8 cellular contexts compared by ENCODE assay signal in genomic region chr1:45550401-45551305, GRCh38. TPM values are rescaled to one million over a fixed set of nuclear protein-coding genes. Genes with fewer than 3 reads are reported as not detected.
DNase-seq lines count a peak whose midpoint lies in the region; FAIRE-seq and TF ChIP-seq lines count a peak whose summit lies in the region.

TSS of gene AKR1A1 (plus strand) at chr1:45550826. CDS start at chr1:45561795, 10,969 bp downstream.

- peaks cover 17% of the 10 kb centered on the region for H3K36me3 ChIP-seq in SJSA1
- H3K36me3 ChIP-seq in neuronal stem cell (replicated peaks in 1 of 2; ENCODE audit: control insufficient read depth in 2 of 2, insufficient read depth in 2 of 2, low read length in 2 of 2): peaks cover 12 to 36% of the 10 kb centered on the region in 2 donors

- H4K8ac ChIP-seq in neuronal stem cell (ENCODE audit: low read depth, low read length): peak within 1 kb of the TSS; percentile 93

- POLR2A ChIA-PET in HEK293T (lab: Yijun Ruan, JAX): interaction anchor here (0.8 to 2.5 kb wide), 18 partner anchors 8 to 563 kb away, joined by 3 to 68 read pairs (median 7); partner anchors contain the start of genes CCDC163, MMACHC, MUTYH and PRDX1

- peak within 1 kb of the TSS; percentile 77 for H2BK5ac ChIP-seq in neuronal stem cell (ENCODE audit: low read length)

- H3K27me3 ChIP-seq in SJSA1 (replicated peaks) (no peaks in the 10 kb centered on the region), neuronal stem cell (ENCODE audit: control insufficient read depth in 3 of 3, insufficient read depth in 3 of 3, low read depth in 1 of 3, low read length in 3 of 3) (peaks cover 0 to 3% (median 0%) of the 10 kb centered on the region in 3 experiments)

- peak within 1 kb of the TSS; percentile 27 for H2BK15ac ChIP-seq in neuronal stem cell (ENCODE audit: low read length)

- H3K4me3 ChIP-seq in SJSA1 (peak within 1 kb of the TSS; percentile 54), neuronal stem cell (ENCODE audit: low read length in 2 of 2) (peak within 1 kb of the TSS; percentile 72 to 91)

- peak within 1 kb of the TSS; percentile 82 for H3K4me2 ChIP-seq in neuronal stem cell (ENCODE audit: insufficient read depth, low read length, poor library complexity, severe bottlenecking)

- peak within 1 kb of the TSS; percentile 89 for H2AK5ac ChIP-seq in neuronal stem cell (ENCODE audit: low read depth, low read length)

- no peak within 1 kb of the TSS for H2BK120ac ChIP-seq in neuronal stem cell (ENCODE audit: low read depth, low read length)

- peak within 1 kb of the TSS; percentile 84 for H3K14ac ChIP-seq in neuronal stem cell (ENCODE audit: low read length)

- DNase-seq in GM03348 (ENCODE audit: low spot score) (peak; percentile 93), HEK293T (ENCODE audit: extremely low spot score) (peak; percentile 90), MV-4-11 (lab: John Stamatoyannopoulos, UW) (peak; percentile 88), SJSA1 (ENCODE audit: low read depth in 1 of 2, low spot score in 2 of 2) (peak; percentile 84 to 88), frontal cortex (ENCODE audit: low spot score in 2 of 2) (peak; percentile 73 to 82), neuronal stem cell (ENCODE audit: low spot score) (peak; percentile 70)
- DNase-seq in activated naive CD4-positive, alpha-beta T cell (lab: John Stamatoyannopoulos, UW): peak; percentile 60 to 85 (median 70)

- peak within 1 kb of the TSS; percentile 92 for H3K9ac ChIP-seq in neuronal stem cell (ENCODE audit: low read depth, low read length, poor library complexity)

- FAIRE-seq in frontal cortex (lab: Jason Lieb, UNC): no peak

- H4K91ac ChIP-seq in neuronal stem cell (ENCODE audit: low read depth, low read length, poor library complexity): peak within 1 kb of the TSS; percentile 85

- H3K9me3 ChIP-seq in SJSA1 (replicated peaks) (no peaks in the 10 kb centered on the region), neuronal stem cell (replicated peaks in 1 of 2; ENCODE audit: control insufficient read depth in 2 of 2, insufficient read depth in 1 of 2, low read depth in 1 of 2, low read length in 2 of 2) (no peaks in the 10 kb centered on the region)

- H3K18ac ChIP-seq in neuronal stem cell (ENCODE audit: low read length): peak within 1 kb of the TSS; percentile 97

- no CpG with 5 or more reads among the region's 47 CpGs for WGBS in neuronal stem cell (ENCODE audit: extremely low coverage in 2 of 2, insufficient read length in 2 of 2, insufficient replicate concordance in 1 of 2), 2 donors

- CTCF ChIA-PET in HEK293T (lab: Yijun Ruan, JAX): interaction anchor here (0.9 to 1.2 kb wide), 3 partner anchors 19 to 38 kb away, joined by 3 to 7 read pairs (median 3); no protein-coding TSS in a partner anchor

- H3K79me1 ChIP-seq in neuronal stem cell (ENCODE audit: low read depth, low read length): peaks cover 2% of the 10 kb centered on the region

- peaks cover 11% of the 10 kb centered on the region for H3K4me1 ChIP-seq in SJSA1 (replicated peaks)
- H3K4me1 ChIP-seq in neuronal stem cell (ENCODE audit: control insufficient read depth in 2 of 2, insufficient read depth in 1 of 2, low read depth in 1 of 2, low read length in 2 of 2): peaks cover 2 to 8% of the 10 kb centered on the region in 2 donors

- no peak for TF ChIP-seq CTCF in subcutaneous adipose tissue (IDR thresholded peaks at IDR 0.05; ENCODE audit: low read depth)

- H2BK12ac ChIP-seq in neuronal stem cell (ENCODE audit: low read length): no peak within 1 kb of the TSS

- H2AFZ ChIP-seq in neuronal stem cell (ENCODE audit: low read length): peak within 1 kb of the TSS; percentile 92

- H3K27ac ChIP-seq in SJSA1 (peak within 1 kb of the TSS; percentile 45), neuronal stem cell (replicated peaks; ENCODE audit: low read length) (peak within 1 kb of the TSS; percentile 89)

- H3K23ac ChIP-seq in neuronal stem cell (ENCODE audit: low read depth, low read length, poor library complexity): peak within 1 kb of the TSS; percentile 96

- H3K4ac ChIP-seq in neuronal stem cell (ENCODE audit: low read length): peak within 1 kb of the TSS; percentile 99

TF ChIP-seq in HEK293T, 16 proteins besides CTCF, POLR2A, EP300 and RAD21:
- TF ChIP-seq ZNF384 (IDR thresholded peaks at IDR 0.05) (peak; percentile 67; the same call in 1 of the 2 replicates), BHLHE40 (IDR thresholded peaks at IDR 0.05; ENCODE audit: borderline replicate concordance) (no peak), L3MBTL2 (conservative IDR thresholded peaks at IDR 0.05) (peak; percentile 97)

RNA-seq across cellular contexts. Expression of gene AKR1A1, which starts in this region (rescaled TPM):
- total RNA-seq in SJSA1 (2014; rRNA removed; shearing (Covaris generic)): 49.8 and 99.3 TPM in 2 replicates
- total RNA-seq in frontal cortex: 74.6 TPM
- polyA plus RNA-seq in neuronal stem cell (2013, experiment 1 of 2): 208 TPM
- polyA plus RNA-seq in neuronal stem cell (2013, experiment 2 of 2): 213 TPM
- 10 to 100 TPM; 57.8 to 91.3 (median 82.1) TPM for total RNA-seq in subcutaneous adipose tissue

Comparison
In these comparisons a context has a peak if more than half of its experiments do, and no peak if none do; other contexts are left out.
1. Peak in every context shown above with its lines: DNase-seq, H3K4me3 ChIP-seq and H3K27ac ChIP-seq.